8 cellular contexts compared by ENCODE assay signal in genomic region chr13:21297452-21297851, GRCh38.
DNase-seq lines count a peak whose midpoint lies in the region; ATAC-seq and TF ChIP-seq lines count a peak whose summit lies in the region.

No MANE protein-coding gene starts in this region.

- H3K27me3 ChIP-seq in DND-41 (ENCODE audit: insufficient read depth, low read length, poor library complexity): no peaks in the 10 kb centered on the region
- H3K27me3 ChIP-seq in HUES64 (ENCODE audit: insufficient read depth, low read length): no peaks in the 10 kb centered on the region
- no peaks in the 10 kb centered on the region for H3K27me3 ChIP-seq in adipocyte (replicated peaks; ENCODE audit: control insufficient read depth, insufficient read depth, low read length)
- H3K27me3 ChIP-seq in lower lobe of right lung (ENCODE audit: low read depth): no peaks in the 10 kb centered on the region

- peaks cover 43% of the 10 kb centered on the region for H3K4me1 ChIP-seq in DND-41 (ENCODE audit: insufficient read depth, low read length)
- peaks cover 33% of the 10 kb centered on the region for H3K4me1 ChIP-seq in HUES64 (ENCODE audit: insufficient read depth, low read length)
- H3K4me1 ChIP-seq in adipocyte (ENCODE audit: control insufficient read depth, insufficient read depth, low read length): peaks cover 15% of the 10 kb centered on the region
- peaks cover 16% of the 10 kb centered on the region for H3K4me1 ChIP-seq in lower lobe of right lung
- no peaks in the 10 kb centered on the region for H3K4me1 ChIP-seq in urinary bladder (ENCODE audit: insufficient read depth)

- DNase-seq in DND-41 (no peak), adipocyte (ENCODE audit: low read depth) (peak; percentile 28), lower lobe of right lung (no peak), KBM-7 (no peak)

- ATAC-seq in DND-41 (ENCODE audit: insufficient read depth, low read depth) (0 out of 3 replicates have a peak, but pooled peaks have one; percentile 8), lower lobe of right lung (no peak), GM19328 (IDR thresholded peaks at IDR 0.05; ENCODE audit: unreplicated experiment) (no peak), GM21390 (IDR thresholded peaks at IDR 0.05; ENCODE audit: unreplicated experiment) (no peak)

- H3K4me2 ChIP-seq in DND-41 (ENCODE audit: insufficient read depth, low read length): peak overlapping the region; percentile 85

- 95% methylated on average over 2 of the region's 2 CpGs for WGBS in HUES64
- WGBS in urinary bladder: 66% methylated on average over 2 of the region's 2 CpGs

- H2AFZ ChIP-seq in DND-41 (ENCODE audit: low read depth, low read length): peak overlapping the region; percentile 84

- H3K4me3 ChIP-seq in DND-41 (ENCODE audit: low read depth in 1 of 2, low read length in 2 of 2) (peak overlapping the region; percentile 30 to 63; a peak in 3 of 4 replicates), HUES64 (ENCODE audit: low read length) (peak overlapping the region; percentile 97), adipocyte (ENCODE audit: low read length) (peak overlapping the region; percentile 99), lower lobe of right lung (peak overlapping the region; percentile 99), urinary bladder (ENCODE audit: low read depth, low read length) (peak overlapping the region; percentile 72)

- peaks cover 28% of the 10 kb centered on the region for H3K79me2 ChIP-seq in DND-41 (ENCODE audit: insufficient read depth, low read length)

- in situ Hi-C loops in KBM-7 (cut with MboI; ENCODE audit: low pct_unique_long_range_greater_than_20kb, low sequenced_read_pairs): loop anchor here (25.0 kb wide), 1 partner anchor 190 kb away; no protein-coding TSS in a partner anchor

- H3K9me3 ChIP-seq in DND-41 (ENCODE audit: insufficient read depth, low read length, severe bottlenecking) (no peaks in the 10 kb centered on the region), HUES64 (ENCODE audit: insufficient read depth, low read depth, low read length) (no peaks in the 10 kb centered on the region), adipocyte (ENCODE audit: control insufficient read depth, low read length) (no peaks in the 10 kb centered on the region), lower lobe of right lung (no peaks in the 10 kb centered on the region)

- H3K36me3 ChIP-seq in DND-41 (ENCODE audit: insufficient read depth, low read length): peaks cover under 1% of the 10 kb centered on the region; the same call in 1 of the 2 replicates
- H3K36me3 ChIP-seq in HUES64 (ENCODE audit: insufficient read depth, low read length): no peaks in the 10 kb centered on the region
- no peaks in the 10 kb centered on the region for H3K36me3 ChIP-seq in adipocyte (ENCODE audit: control insufficient read depth, insufficient read depth, low read length, severe bottlenecking)
- H3K36me3 ChIP-seq in lower lobe of right lung: no peaks in the 10 kb centered on the region
- no peaks in the 10 kb centered on the region for H3K36me3 ChIP-seq in urinary bladder (ENCODE audit: insufficient read depth)

- H3K27ac ChIP-seq in DND-41 (ENCODE audit: low read length) (peak overlapping the region; percentile 77), HUES64 (ENCODE audit: low read depth, low read length) (peak overlapping the region; percentile 16; the same call in 1 of the 2 replicates), lower lobe of right lung (peak overlapping the region; percentile 79), urinary bladder (ENCODE audit: low read depth) (no peak overlapping the region)

- H4K20me1 ChIP-seq in DND-41 (ENCODE audit: insufficient read depth, low read length): no peaks in the 10 kb centered on the region; the same call in 1 of the 2 replicates

- TF ChIP-seq CTCF in DND-41 (IDR thresholded peaks at IDR 0.05; ENCODE audit: borderline replicate concordance, extremely low read depth, low read length, poor library complexity, severe bottlenecking) (no peak), lower lobe of right lung (IDR thresholded peaks at IDR 0.05) (no peak)

- H3K9ac ChIP-seq in DND-41 (ENCODE audit: low read depth, low read length) (peak overlapping the region; percentile 56), HUES64 (ENCODE audit: low read depth, low read length) (no peak overlapping the region), adipocyte (ENCODE audit: low read length) (peak overlapping the region; percentile 75)

- intact Hi-C loops in lower lobe of right lung (cut with DNase I): no loop called here

Comparison
In these comparisons a context has a peak if more than half of its experiments do, and no peak if none do; other contexts are left out.
1. H3K4me3 ChIP-seq: peak in every context shown above with its lines; median percentile 99 in adipocyte; 99 in lower lobe of right lung; 97 in HUES64; 72 in urinary bladder; 46 in DND-41.